In genomic region chr9:109894921-109895758, GRCh38 we compare ENCODE assay signal across 8 cellular contexts.
DNase-seq lines count a peak whose midpoint lies in the region; ATAC-seq and TF ChIP-seq lines count a peak whose summit lies in the region.

No MANE protein-coding gene starts in this region.

- peak overlapping the region in 1 of 2 donors; percentile 38 for H3K27ac ChIP-seq in aorta (ENCODE audit: low read depth in 1 of 2, low read length in 2 of 2)

- no peak overlapping the region for H3K4me3 Mint-ChIP-seq in brain

- H3K36me3 Mint-ChIP-seq in brain, result no peaks in the 10 kb centered on the region

- no peaks in the 10 kb centered on the region for H3K36me3 ChIP-seq in aorta (ENCODE audit: control insufficient read depth in 1 of 2, insufficient read depth in 2 of 2, low read length in 1 of 2)

- intact Hi-C loops in aorta (cut with DNase I), result loop anchor here in 1 of 2 donors (10.0 kb wide), 1 partner anchor 320 kb away; no protein-coding TSS in a partner anchor

- H3K27me3 Mint-ChIP-seq in brain, result peaks cover 4% of the 10 kb centered on the region

- H3K4me3 ChIP-seq in aorta (ENCODE audit: low read length in 2 of 2), result no peak overlapping the region

- H3K4me1 ChIP-seq in aorta (ENCODE audit: control insufficient read depth in 1 of 2, insufficient read depth in 2 of 2, low read length in 2 of 2), result peaks cover 2 to 4% of the 10 kb centered on the region in 2 donors

- no peaks in the 10 kb centered on the region for H3K9me3 ChIP-seq in aorta (ENCODE audit: control insufficient read depth, low read length)

- DNase-seq in AG08395 (ENCODE audit: low spot score), result peak; percentile 54
- peak in 1 of 2 donors; percentile 50 for DNase-seq in aorta
- DNase-seq in activated CD4-positive, CD25-positive, alpha-beta regulatory T cell treated with anti-CD3 and anti-CD28 coated beads, Interleukin-2, amount 50 U/mL, for 72 hours, result no peak
- DNase-seq in effector CD4-positive, alpha-beta T cell, result no peak
- no peak for DNase-seq in AG08396 (ENCODE audit: low spot score)

- WGBS in aorta, 2 donors, result 28 to 34% methylated on average over 6 of the region's 6 CpGs

- H3K9me3 Mint-ChIP-seq in brain, result no peaks in the 10 kb centered on the region

- H3K27me3 ChIP-seq in aorta (ENCODE audit: control insufficient read depth in 1 of 2, insufficient read depth in 2 of 2, low read length in 1 of 2), result no peaks in the 10 kb centered on the region

- H3K27ac Mint-ChIP-seq in brain, result peak overlapping the region in 3 of 5 experiments; percentile 22 to 76 (median 59)

- H3K4me1 Mint-ChIP-seq in brain, result peaks cover 14% of the 10 kb centered on the region

- no peak for TF ChIP-seq CTCF in brain (conservative IDR thresholded peaks at IDR 0.05)

- ATAC-seq in GM19372 (IDR thresholded peaks at IDR 0.05; ENCODE audit: low read depth, unreplicated experiment), result peak; percentile 53
- ATAC-seq in HG03457 (IDR thresholded peaks at IDR 0.05; ENCODE audit: unreplicated experiment), result peak; percentile 51
- peak; percentile 52 for ATAC-seq in aorta (ENCODE audit: low FRiP score)
